Comparison of ENCODE assay signal across 8 cellular contexts in genomic region chr10:42781893-42782445, GRCh38. TPM values are rescaled to one million over a fixed set of nuclear protein-coding genes. Genes with fewer than 3 reads are reported as not detected.
DNase-seq lines count a peak whose midpoint lies in the region; ATAC-seq and TF ChIP-seq lines count a peak whose summit lies in the region.

No MANE protein-coding gene starts in this region.

- TF ChIP-seq RAD21 in IMR-90 (IDR thresholded peaks at IDR 0.05; ENCODE audit: low read length) = no peak

- peak overlapping the region; percentile 65 for H2BK120ac ChIP-seq in IMR-90 (ENCODE audit: low read depth, low read length)

- peak overlapping the region; percentile 86 for H3K9ac ChIP-seq in IMR-90 (ENCODE audit: low read depth, low read length)

- H4K5ac ChIP-seq in IMR-90 (ENCODE audit: low read depth, low read length) = peak overlapping the region; percentile 98

- no peak for TF ChIP-seq POLR2A in IMR-90 (IDR thresholded peaks at IDR 0.05; ENCODE audit: low read depth, low read length)
- no peak for TF ChIP-seq POLR2A in body of pancreas (IDR thresholded peaks at IDR 0.05)

- H3K27ac ChIP-seq in IMR-90 (ENCODE audit: insufficient read depth, low read length) (peak overlapping the region; percentile 91), body of pancreas (peak overlapping the region; percentile 85 to 94 (median 88)), thymus (ENCODE audit: low read depth) (peak overlapping the region; percentile 88)

- peak overlapping the region; percentile 100 for H2AFZ ChIP-seq in IMR-90 (replicated peaks; ENCODE audit: low read length, poor library complexity)

- in situ Hi-C loops in IMR-90 (cut with MboI; ENCODE audit: low sequenced_read_pairs) = no loop called here

- H2BK20ac ChIP-seq in IMR-90 (ENCODE audit: low read depth, low read length) = no peak overlapping the region

- H3K14ac ChIP-seq in IMR-90 (replicated peaks; ENCODE audit: low read depth, low read length) = peak overlapping the region; percentile 73

- H3K9me3 ChIP-seq in IMR-90 (ENCODE audit: control insufficient read depth, insufficient read depth, low read length) (no peaks in the 10 kb centered on the region), body of pancreas (no peaks in the 10 kb centered on the region), thymus (ENCODE audit: control insufficient read depth) (no peaks in the 10 kb centered on the region)

- no peak for DNase-seq in IMR-90
- DNase-seq in body of pancreas = peak in 2 of 4 donors; percentile 5 to 20
- DNase-seq in left lobe of liver (ENCODE audit: low spot score) = no peak
- DNase-seq in NOMO-1 treated with dmso at 0.1 percent for 144 hours (lab: John Stamatoyannopoulos, UW; ENCODE audit: unreplicated experiment) = no peak
- DNase-seq in COR-L47 (lab: John Stamatoyannopoulos, UW) = no peak
- no peak for DNase-seq in NCI-H187 (lab: John Stamatoyannopoulos, UW)

- peak overlapping the region; percentile 76 for H3K23ac ChIP-seq in IMR-90 (ENCODE audit: low read depth, low read length)

- H3K18ac ChIP-seq in IMR-90 (ENCODE audit: low read depth, low read length) = peak overlapping the region; percentile 58

- H3K27me3 ChIP-seq in IMR-90 (ENCODE audit: control insufficient read depth, insufficient read depth, low read length) (no peaks in the 10 kb centered on the region), body of pancreas (no peaks in the 10 kb centered on the region), thymus (ENCODE audit: control insufficient read depth, insufficient read depth) (no peaks in the 10 kb centered on the region)

- peak overlapping the region; percentile 98 for H2AK9ac ChIP-seq in IMR-90 (replicated peaks; ENCODE audit: low read depth, low read length, poor library complexity)

- intact Hi-C loops in IMR-90 (cut with micrococcal nuclease) = loop anchor here (1.0 to 10.0 kb wide), 2 partner anchors 147 to 230 kb away; partner anchors contain the start of gene ZNF33B
- intact Hi-C loops in body of pancreas (cut with DNase I) = loop anchor here (10.0 kb wide), 1 partner anchor 683 kb away; no protein-coding TSS in a partner anchor

- peak overlapping the region; percentile 86 for H3K56ac ChIP-seq in IMR-90 (ENCODE audit: extremely low read depth, insufficient read depth, low read length)

- H3K4me3 ChIP-seq in IMR-90 (ENCODE audit: insufficient read depth, low read depth, low read length) (peak overlapping the region; percentile 70), body of pancreas (peak overlapping the region; percentile 50 to 78), thymus (ENCODE audit: low read length) (peak overlapping the region; percentile 70)

- TF ChIP-seq CTCF in IMR-90 (conservative IDR thresholded peaks at IDR 0.05; ENCODE audit: low read depth, low read length) (no peak), body of pancreas (IDR thresholded peaks at IDR 0.05) (no peak)

- peak overlapping the region; percentile 18; the same call in 1 of the 3 replicates for H2BK15ac ChIP-seq in IMR-90 (ENCODE audit: low read depth, low read length)

- no TSS peak for BruUV-seq in IMR-90 (replicated peaks; lab: Mats Ljungman, UMichigan)

- peak overlapping the region; percentile 9; the same call in 1 of the 2 replicates for H2AK5ac ChIP-seq in IMR-90 (ENCODE audit: low read depth, low read length)

- peaks cover 6 to 9% of the 10 kb centered on the region in 2 experiments; a peak in 3 of 4 replicates for H3K79me1 ChIP-seq in IMR-90 (ENCODE audit: low read depth in 1 of 2, low read length in 2 of 2)

- peak overlapping the region; percentile 85 for H3K4me2 ChIP-seq in IMR-90 (ENCODE audit: low read depth, low read length)

- no CpG with 5 or more reads among the region's 18 CpGs for WGBS in IMR-90 (ENCODE audit: extremely low coverage in 2 of 2, insufficient read length in 1 of 2), 2 experiments
- WGBS in body of pancreas, 2 donors = 21 to 42% methylated on average over 14 to 17 of the region's 18 CpGs
- WGBS in thymus = 36% methylated on average over 18 of the region's 18 CpGs

- H4K91ac ChIP-seq in IMR-90 (ENCODE audit: insufficient read depth, low read depth, low read length) = peak overlapping the region; percentile 61

- H3K4me1 ChIP-seq in IMR-90 (ENCODE audit: control insufficient read depth, insufficient read depth, low read length) = no peaks in the 10 kb centered on the region
- peaks cover 19% of the 10 kb centered on the region for H3K4me1 ChIP-seq in body of pancreas
- peaks cover 11% of the 10 kb centered on the region for H3K4me1 ChIP-seq in thymus (ENCODE audit: control insufficient read depth, insufficient read depth, low read length)

- peaks cover 11% of the 10 kb centered on the region for H3K36me3 ChIP-seq in IMR-90 (ENCODE audit: control insufficient read depth, insufficient read depth, low read length)
- peaks cover 9 to 12% of the 10 kb centered on the region in 2 donors for H3K36me3 ChIP-seq in body of pancreas (replicated peaks in 1 of 2; ENCODE audit: insufficient read depth in 1 of 2, low read depth in 2 of 2)
- peaks cover 10% of the 10 kb centered on the region for H3K36me3 ChIP-seq in thymus (ENCODE audit: control insufficient read depth, insufficient read depth)

- H3K4ac ChIP-seq in IMR-90 (ENCODE audit: low read depth, low read length) = peak overlapping the region; percentile 93

- H4K8ac ChIP-seq in IMR-90 (ENCODE audit: low read depth in 2 of 2, low read length in 2 of 2) = peak overlapping the region; percentile 87 to 99

- CTCF ChIA-PET in IMR-90 (lab: Yijun Ruan, JAX) = no interaction called here

- dilution Hi-C loops in IMR-90 (cut with HindIII; ENCODE audit: low sequenced_read_pairs, unreplicated experiment) = no loop called here

- H4K20me1 ChIP-seq in IMR-90 (ENCODE audit: insufficient read depth, low read length) = no peaks in the 10 kb centered on the region

- H3K9me1 ChIP-seq in IMR-90 (ENCODE audit: insufficient read depth, low read length) = no peaks in the 10 kb centered on the region

- ATAC-seq in GM18511 (IDR thresholded peaks at IDR 0.05; ENCODE audit: unreplicated experiment) (peak; percentile 5), IMR-90 (ENCODE audit: low read depth) (no peak; the same call in 1 of the 2 replicates), body of pancreas (peak; percentile 7), left lobe of liver (peak; percentile 41)

- H2BK5ac ChIP-seq in IMR-90 (ENCODE audit: low read depth, low read length, poor library complexity, severe bottlenecking) = peak overlapping the region; percentile 83

- POLR2A ChIA-PET in IMR-90 (lab: Charles Lee; ENCODE audit: unreplicated experiment) = interaction anchor here (0.6 kb wide), 1 partner anchor 1085 kb away, joined by 3 read pairs; no protein-coding TSS in a partner anchor

TF ChIP-seq in IMR-90, 13 proteins besides CTCF, POLR2A, EP300 and RAD21:
- TF ChIP-seq BHLHE40 (IDR thresholded peaks at IDR 0.05; ENCODE audit: low read depth, low read length) (no peak), USF2 (IDR thresholded peaks at IDR 0.05; ENCODE audit: low read depth, low read length) (no peak), MXI1 (IDR thresholded peaks at IDR 0.05; ENCODE audit: borderline replicate concordance, low read depth, low read length) (no peak), CEBPB (IDR thresholded peaks at IDR 0.05; ENCODE audit: low read depth, low read length) (no peak), MAZ (IDR thresholded peaks at IDR 0.05; ENCODE audit: borderline replicate concordance, low read depth, low read length) (no peak), CHD1 (IDR thresholded peaks at IDR 0.05; ENCODE audit: low read depth, low read length) (no peak), MAFK (IDR thresholded peaks at IDR 0.05; ENCODE audit: low read depth, low read length) (no peak), SMC3 (IDR thresholded peaks at IDR 0.05; ENCODE audit: low read depth, low read length) (no peak), FOS (IDR thresholded peaks at IDR 0.05; ENCODE audit: low read depth, low read length) (no peak), RCOR1 (IDR thresholded peaks at IDR 0.05; ENCODE audit: insufficient replicate concordance, low read length) (no peak), RFX5 (IDR thresholded peaks at IDR 0.05; ENCODE audit: low read depth, low read length) (no peak), NFE2L2 (IDR thresholded peaks at IDR 0.05; ENCODE audit: low read depth, low read length) (no peak), ELK1 (IDR thresholded peaks at IDR 0.05; ENCODE audit: borderline replicate concordance, low read depth, low read length) (no peak)

RNA-seq across cellular contexts. Expression of gene BMS1, which starts 0.6 kb away (rescaled TPM):
- 22.9 and 28.3 TPM in 2 replicates for total RNA-seq in IMR-90 (2012; rRNA removed)
- polyA plus RNA-seq in IMR-90 (2012; rRNA removed) = 6.1 and 7.5 TPM in 2 replicates
- 1.0 and 2.1 TPM in 2 replicates for polyA plus RNA-seq in IMR-90 (2012; cell fraction: cytosol; rRNA removed)
- polyA plus RNA-seq in IMR-90 (2012; cell fraction: nucleus; rRNA removed; ENCODE audit: low replicate concordance) = 1.2 and 6.4 TPM in 2 replicates
- 1 to 10 TPM; 8.0 to 8.6 TPM for total RNA-seq in body of pancreas
- total RNA-seq in left lobe of liver = 4.6 TPM
- polyA plus RNA-seq in thymus = 10.1 TPM
